Comparison of ENCODE assay signal across 1 cellular context in the genomic region with DNA sequence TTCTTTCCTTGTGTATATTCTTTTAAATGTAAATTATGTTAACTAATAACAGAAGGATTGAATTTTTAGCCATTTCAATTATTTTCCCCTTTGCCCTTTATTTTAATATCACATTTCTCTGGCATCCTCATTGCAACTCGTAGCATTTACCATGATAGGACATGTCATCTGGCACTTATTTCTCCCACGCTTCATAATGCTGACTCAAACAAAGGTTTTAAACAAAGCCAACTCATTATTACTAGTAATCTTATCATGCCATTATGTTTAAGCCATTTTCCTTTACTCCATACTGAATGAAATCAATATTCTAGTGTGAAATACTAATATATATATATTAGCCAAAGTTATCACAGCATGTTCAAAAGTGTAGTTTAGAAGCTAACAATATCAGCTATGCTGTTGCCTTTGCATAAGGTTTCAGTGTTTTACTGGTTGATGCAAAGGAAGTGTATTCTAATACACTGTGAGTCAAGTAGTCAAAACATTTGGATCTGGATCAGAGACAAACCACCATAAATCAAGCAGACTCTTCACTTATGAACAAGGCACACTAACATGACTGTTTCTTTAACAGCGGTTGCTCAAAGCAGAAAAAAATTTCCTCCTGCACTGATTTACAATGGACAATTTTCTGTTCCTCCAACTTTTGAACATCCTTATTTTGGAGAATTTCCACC.
TF ChIP-seq lines count a peak whose summit lies in the region.

No MANE protein-coding gene starts in this region.

TF ChIP-seq in HepG2, 621 proteins besides CTCF, POLR2A, EP300 and RAD21:
- TF ChIP-seq ZNF747 (CRISPR knock-in tag; IDR thresholded peaks at IDR 0.05; ENCODE audit: borderline replicate concordance): no peak
- no peak for TF ChIP-seq ZNF746 (CRISPR knock-in tag; IDR thresholded peaks at IDR 0.05)
- no peak for TF ChIP-seq NFE2L2 (IDR thresholded peaks at IDR 0.05; ENCODE audit: low read length)
- TF ChIP-seq HOXA5 (CRISPR knock-in tag; IDR thresholded peaks at IDR 0.05): no peak
- TF ChIP-seq ZNF556 (CRISPR knock-in tag; IDR thresholded peaks at IDR 0.05; ENCODE audit: borderline replicate concordance): no peak
- TF ChIP-seq SCMH1 (CRISPR knock-in tag; IDR thresholded peaks at IDR 0.05; ENCODE audit: borderline replicate concordance): no peak
